Comparison of ENCODE assay signal across 8 cellular contexts in the genomic region with DNA sequence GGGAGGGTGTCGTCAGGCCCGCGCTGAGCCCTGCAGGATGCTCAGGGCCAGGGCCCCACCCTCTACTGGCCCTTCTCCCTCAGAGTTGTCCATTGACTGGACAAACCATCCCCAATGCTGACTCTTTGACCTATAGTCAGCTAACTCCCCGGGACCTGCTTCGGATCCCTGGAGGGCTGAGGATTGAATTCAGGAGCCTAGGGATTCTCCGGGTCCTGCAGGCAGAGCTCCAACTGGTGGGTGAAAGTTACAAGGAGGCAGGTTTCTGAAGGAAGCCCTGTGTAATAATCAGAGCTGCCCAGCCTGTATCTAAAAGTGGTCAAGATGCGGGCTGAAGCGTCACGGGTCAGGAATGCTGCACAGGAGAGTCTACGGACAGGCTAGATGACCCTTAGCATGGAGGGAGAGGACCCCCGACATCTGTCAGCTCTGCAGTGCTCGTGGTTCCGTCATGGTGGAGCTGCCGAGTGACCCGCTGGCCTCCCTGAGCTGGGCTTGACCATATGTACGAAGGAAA. TPM values are rescaled to one million over a fixed set of nuclear protein-coding genes. Genes with fewer than 3 reads are reported as not detected.
DNase-seq lines count a peak whose midpoint lies in the region; ATAC-seq and TF ChIP-seq lines count a peak whose summit lies in the region.

No MANE protein-coding gene starts in this region.

- H3K4me1 Mint-ChIP-seq in neural progenitor cell = no peaks in the 10 kb centered on the region

- H3K4me1 ChIP-seq in BE2C (peaks cover 7% of the 10 kb centered on the region), duodenal mucosa (ENCODE audit: control insufficient read depth in 1 of 2, insufficient read depth in 2 of 2, low read length in 2 of 2) (peaks cover 9 to 45% of the 10 kb centered on the region in 2 donors), neural progenitor cell (peaks cover 3% of the 10 kb centered on the region)

- peak overlapping the region; percentile 73 for H3K4me2 ChIP-seq in neural progenitor cell

- no peak for ATAC-seq in GM18873 (IDR thresholded peaks at IDR 0.05; ENCODE audit: low FRiP score, unreplicated experiment)

- H3F3A ChIP-seq in neural progenitor cell (ENCODE audit: low read depth) = no peaks in the 10 kb centered on the region

- H3K27ac ChIP-seq in duodenal mucosa (ENCODE audit: low read depth, low read length) (peak overlapping the region; percentile 82), neural progenitor cell (no peak overlapping the region)

- no peak for TF ChIP-seq CTCF in BE2C (IDR thresholded peaks at IDR 0.05; ENCODE audit: low read depth, low read length)
- TF ChIP-seq CTCF in neural progenitor cell (IDR thresholded peaks at IDR 0.05) = no peak

- H3K36me3 Mint-ChIP-seq in neural progenitor cell = peaks cover 3% of the 10 kb centered on the region

- H3K4me3 Mint-ChIP-seq in neural progenitor cell = no peak overlapping the region

- no peaks in the 10 kb centered on the region for H4K20me1 ChIP-seq in neural progenitor cell (ENCODE audit: low read depth)

- H3K27ac Mint-ChIP-seq in neural progenitor cell = no peak overlapping the region

- no peaks in the 10 kb centered on the region for H3K79me2 ChIP-seq in neural progenitor cell (ENCODE audit: low read depth)

- H3K4me3 ChIP-seq in BE2C (ENCODE audit: low read depth, low read length) (peak overlapping the region; percentile 68), duodenal mucosa (ENCODE audit: low read depth in 1 of 2, low read length in 2 of 2) (peak overlapping the region; percentile 79 to 86), neural progenitor cell (peak overlapping the region; percentile 41)

- H3K36me3 ChIP-seq in BE2C = peaks cover 21% of the 10 kb centered on the region
- peaks cover 1 to 16% of the 10 kb centered on the region in 2 donors for H3K36me3 ChIP-seq in duodenal mucosa (ENCODE audit: control insufficient read depth in 1 of 2, insufficient read depth in 2 of 2, low read length in 2 of 2)
- no peaks in the 10 kb centered on the region for H3K36me3 ChIP-seq in neural progenitor cell

- H3K9me3 Mint-ChIP-seq in neural progenitor cell = no peaks in the 10 kb centered on the region

- H3K9ac ChIP-seq in duodenal mucosa (ENCODE audit: low read depth in 1 of 2, low read length in 2 of 2) (peak overlapping the region; percentile 64 to 75), neural progenitor cell (no peak overlapping the region)

- peaks cover 9% of the 10 kb centered on the region for H3K27me3 Mint-ChIP-seq in neural progenitor cell (ENCODE audit: insufficient read depth, low read depth)

- DNase-seq in BE2C = no peak
- peak; percentile 47 for DNase-seq in HuH-7.5 (ENCODE audit: low spot score)
- no peak for DNase-seq in neural progenitor cell (ENCODE audit: low spot score)
- DNase-seq in NCI-H2227 treated with DMSO at 0.1 percent for 48 hours (lab: John Stamatoyannopoulos, UW) = no peak
- no peak for DNase-seq in stimulated activated CD4-positive, alpha-beta T cell treated with anti-CD3 and anti-CD28 coated beads, Interleukin-4, amount 100 ng/mL, for 1 hour
- no peak for DNase-seq in NCI-H446 (lab: John Stamatoyannopoulos, UW)

- H3K27me3 ChIP-seq in BE2C (no peaks in the 10 kb centered on the region), duodenal mucosa (ENCODE audit: control insufficient read depth in 1 of 2, insufficient read depth in 2 of 2, low read length in 2 of 2) (no peaks in the 10 kb centered on the region), neural progenitor cell (no peaks in the 10 kb centered on the region)

- H2AFZ ChIP-seq in neural progenitor cell (replicated peaks) = peak overlapping the region; percentile 61

- H3K9me3 ChIP-seq in BE2C = no peaks in the 10 kb centered on the region
- H3K9me3 ChIP-seq in duodenal mucosa (ENCODE audit: control insufficient read depth in 1 of 2, low read length in 2 of 2) = no peaks in the 10 kb centered on the region
- no peaks in the 10 kb centered on the region for H3K9me3 ChIP-seq in neural progenitor cell (ENCODE audit: low read depth)

RNA-seq across cellular contexts. Expression of gene CALHM2, which starts 0.6 kb away (rescaled TPM):
- 57.6 TPM for polyA plus RNA-seq in BE2C (2012; ENCODE audit: insufficient read depth, insufficient read length, low read depth)
- total RNA-seq in neural progenitor cell (ENCODE audit: low replicate concordance) = 2.1 TPM in 1 of 2 replicates, not detected in the other

RNA-seq across cellular contexts. Expression of gene CALHM1, which starts 5.9 kb away (rescaled TPM):
- polyA plus RNA-seq in BE2C (2012; ENCODE audit: insufficient read depth, insufficient read length, low read depth) = 0.19 TPM
- total RNA-seq in neural progenitor cell (ENCODE audit: low replicate concordance) = 0.06 TPM in 1 of 2 replicates, not detected in the other

RNA-seq across cellular contexts. Expression of gene CALHM3, which starts 26.3 kb away (rescaled TPM):
- not detected for polyA plus RNA-seq in BE2C (2012; ENCODE audit: insufficient read depth, insufficient read length, low read depth)
- total RNA-seq in neural progenitor cell (ENCODE audit: low replicate concordance) = not detected in 2 replicates

RNA-seq across cellular contexts. Expression of gene NEURL1, which starts 40.7 kb away (rescaled TPM):
- polyA plus RNA-seq in BE2C (2012; ENCODE audit: insufficient read depth, insufficient read length, low read depth) = 10.0 TPM
- total RNA-seq in neural progenitor cell (ENCODE audit: low replicate concordance) = 0.06 and 1.5 TPM in 2 replicates

RNA-seq across cellular contexts. Expression of gene PDCD11, which starts 56.3 kb away (rescaled TPM):
- 73.4 TPM for polyA plus RNA-seq in BE2C (2012; ENCODE audit: insufficient read depth, insufficient read length, low read depth)
- 42.8 and 44.1 TPM in 2 replicates for total RNA-seq in neural progenitor cell (ENCODE audit: low replicate concordance)
